In genomic region chr3:182914341-182914740, GRCh38 we compare ENCODE assay signal across 12 cellular contexts.
DNase-seq lines count a peak whose midpoint lies in the region; ATAC-seq and TF ChIP-seq lines count a peak whose summit lies in the region.
"Had no signal": no experiment of that assay in that cellular context is flagged by ENCODE, and none has a peak within 500 bp of the region (broad histone marks: within the 10 kb centered on the region; RNA-seq: fewer than 3 reads in every experiment).

No MANE protein-coding gene starts in this region.

- peak in 1 of 5 donors; percentile 3 for DNase-seq in CD4-positive, alpha-beta memory T cell
- DNase-seq in amniotic stem cell (lab: John Stamatoyannopoulos, UW) (no peak), HK-2 (ENCODE audit: unreplicated experiment) (no peak), germinal center (ENCODE audit: low spot score) (no peak), sciatic nerve (ENCODE audit: low spot score) (no peak)
- DNase-seq: activated CD4-positive, alpha-beta T cell treated with anti-CD3 and anti-CD28 coated beads, Interleukin-2, amount 50 U/mL, for 1 hour; GOT3; hippocampal formation had no signal

- peak overlapping the region; percentile 21 for H3K4me2 ChIP-seq in SU-DHL-6 (ENCODE audit: low read depth, low read length, poor library complexity, severe bottlenecking)

- H2AFZ ChIP-seq in SU-DHL-6 (ENCODE audit: low read depth, low read length, severe bottlenecking): no peak overlapping the region

- peak; percentile 42 for ATAC-seq in GM19035 (IDR thresholded peaks at IDR 0.05; ENCODE audit: unreplicated experiment)
- peak; percentile 56 for ATAC-seq in HG02885 (IDR thresholded peaks at IDR 0.05; ENCODE audit: poor library complexity, unreplicated experiment)
- ATAC-seq in sciatic nerve: no peak

- no peaks in the 10 kb centered on the region for H3K9me2 ChIP-seq in SU-DHL-6 (replicated peaks; ENCODE audit: insufficient read depth, low read length)

- H3K36me3 ChIP-seq in CD4-positive, alpha-beta memory T cell (ENCODE audit: insufficient read depth, low read length): peaks cover 4% of the 10 kb centered on the region
- peaks cover 17% of the 10 kb centered on the region; the same call in 1 of the 2 replicates for H3K36me3 ChIP-seq in SU-DHL-6 (ENCODE audit: low read length)

- peak overlapping the region; percentile 12 for H3K27ac ChIP-seq in CD4-positive, alpha-beta memory T cell (ENCODE audit: low read depth, low read length)
- peak overlapping the region; percentile 52 for H3K27ac ChIP-seq in SU-DHL-6 (ENCODE audit: low read depth, low read length)
- H3K27ac ChIP-seq: thoracic aorta had no signal

- H3K4me1 Mint-ChIP-seq in CD4-positive, alpha-beta memory T cell: peaks cover 32 to 57% (median 45%) of the 10 kb centered on the region in 4 donors

- H3K79me2 ChIP-seq in SU-DHL-6 (ENCODE audit: insufficient read depth, low read length): no peaks in the 10 kb centered on the region

- H3K9me3 ChIP-seq in CD4-positive, alpha-beta memory T cell (ENCODE audit: control insufficient read depth in 1 of 2, low read length in 2 of 2): no peaks in the 10 kb centered on the region
- no peaks in the 10 kb centered on the region for H3K9me3 ChIP-seq in SU-DHL-6 (ENCODE audit: insufficient read depth, low read length)
- H3K9me3 ChIP-seq: thoracic aorta had no signal

- H3K9ac ChIP-seq in SU-DHL-6 (ENCODE audit: low read length): no peak overlapping the region

- H4K20me1 ChIP-seq in SU-DHL-6 (ENCODE audit: low read depth, low read length): no peaks in the 10 kb centered on the region

- POLR2A ChIA-PET in CD4-positive, alpha-beta memory T cell (lab: Charles Lee; ENCODE audit: partially characterized antibody): interaction anchor here (1.3 kb wide), 1 partner anchor 120 kb away, joined by 4 read pairs; no protein-coding TSS in a partner anchor

- H3K36me3 Mint-ChIP-seq in CD4-positive, alpha-beta memory T cell: peaks cover 10 to 32% of the 10 kb centered on the region in 2 donors

- CTCF ChIA-PET in CD4-positive, alpha-beta memory T cell (lab: Charles Lee; ENCODE audit: partially characterized antibody): no interaction called here

- H3K4me3 Mint-ChIP-seq in CD4-positive, alpha-beta memory T cell: peak overlapping the region in 6 of 8 donors; percentile 25 to 66 (median 30)

- H3F3A ChIP-seq in SU-DHL-6 (ENCODE audit: insufficient read depth): peaks cover 12% of the 10 kb centered on the region; the same call in 1 of the 2 replicates

- TF ChIP-seq CTCF in SU-DHL-6 (IDR thresholded peaks at IDR 0.05; ENCODE audit: insufficient read depth, low read length, poor library complexity, severe bottlenecking): no peak

- H3K27me3 ChIP-seq in CD4-positive, alpha-beta memory T cell (ENCODE audit: insufficient read depth, low read length): no peaks in the 10 kb centered on the region
- H3K27me3 ChIP-seq in SU-DHL-6 (ENCODE audit: low read length): no peaks in the 10 kb centered on the region

- H3K27me3 Mint-ChIP-seq in CD4-positive, alpha-beta memory T cell: no peaks in the 10 kb centered on the region

- H3K9me3 Mint-ChIP-seq in CD4-positive, alpha-beta memory T cell: no peaks in the 10 kb centered on the region

- H3K4me3 ChIP-seq in CD4-positive, alpha-beta memory T cell (ENCODE audit: low read length in 2 of 2): no peak overlapping the region
- H3K4me3 ChIP-seq in SU-DHL-6 (ENCODE audit: insufficient read depth, low read length, poor library complexity, severe bottlenecking): no peak overlapping the region
- H3K4me3 ChIP-seq: thoracic aorta had no signal

- peak overlapping the region in 6 of 7 donors; percentile 71 to 88 (median 82) for H3K27ac Mint-ChIP-seq in CD4-positive, alpha-beta memory T cell

- intact Hi-C loops in CD4-positive, alpha-beta memory T cell (cut with micrococcal nuclease): loop anchor here (5.0 to 10.0 kb wide), 3 partner anchors 50 to 202 kb away; no protein-coding TSS in a partner anchor
- intact Hi-C loops in sciatic nerve (cut with DNase I): no loop called here

- H3K4me1 ChIP-seq in CD4-positive, alpha-beta memory T cell (ENCODE audit: insufficient read depth, low read length): peaks cover 51% of the 10 kb centered on the region
